1 cellular context compared by ENCODE assay signal in genomic region chr14:89401241-89401640, GRCh38.
TF ChIP-seq lines count a peak whose summit lies in the region.

No MANE protein-coding gene starts in this region.

TF ChIP-seq in GM23338, 12 proteins besides CTCF, POLR2A, EP300 and RAD21:
- TF ChIP-seq REST (IDR thresholded peaks at IDR 0.05; ENCODE audit: unreplicated experiment): no peak
- no peak for TF ChIP-seq EZH2 (IDR thresholded peaks at IDR 0.05; ENCODE audit: low read depth, unreplicated experiment)
- TF ChIP-seq STAT1 (IDR thresholded peaks at IDR 0.05; ENCODE audit: unreplicated experiment): no peak
- no peak for TF ChIP-seq ZNF114 (CRISPR knock-in tag; IDR thresholded peaks at IDR 0.05)
- TF ChIP-seq POLR2AphosphoS5 (IDR thresholded peaks at IDR 0.05; ENCODE audit: low read depth): no peak
- TF ChIP-seq ZNF331 (CRISPR knock-in tag; IDR thresholded peaks at IDR 0.05; ENCODE audit: low read depth): no peak
- TF ChIP-seq ETS1 (IDR thresholded peaks at IDR 0.05): no peak
